In genomic region chr6:44567406-44567805, GRCh38 we compare ENCODE assay signal across 15 cellular contexts.
A peak's percentile ranks its signal among the peaks of the same experiment; 100 is the strongest.
DNase-seq lines count a peak whose midpoint lies in the region; ATAC-seq and TF ChIP-seq lines count a peak whose summit lies in the region.
"Had no signal": no experiment of that assay in that cellular context is flagged by ENCODE, and none has a peak within 500 bp of the region (broad histone marks: within the 10 kb centered on the region; RNA-seq: fewer than 3 reads in every experiment).

No MANE protein-coding gene starts in this region.

- DNase-seq in Ammon's horn (ENCODE audit: low spot score) (peak; percentile 40), OCI-M1 (lab: John Stamatoyannopoulos, UW) (peak; percentile 43), coronary artery (ENCODE audit: low spot score) (peak; percentile 68), medulla oblongata (ENCODE audit: extremely low spot score) (peak; percentile 31)
- no peak for DNase-seq in activated T-cell treated with anti-CD3 and anti-CD28 coated beads, Interleukin-2, amount 50 U/mL, for 1 hour
- no peak for DNase-seq in activated CD4-positive, alpha-beta T cell treated with anti-CD3 and anti-CD28 coated beads, Interleukin-2, amount 50 U/mL, for 48 hours
- DNase-seq: COR-L47, NCI-H1092, NCI-H146, NCI-H2081, NCI-H510A, NCI-H82, SHP77 had no signal

- H3K4me3 ChIP-seq in coronary artery, result no peak overlapping the region

- TF ChIP-seq CTCF in coronary artery (IDR thresholded peaks at IDR 0.05), result no peak

- no peak overlapping the region for H3K27ac ChIP-seq in coronary artery

- no peak for ATAC-seq in GM18520 (IDR thresholded peaks at IDR 0.05; ENCODE audit: unreplicated experiment)
- no peak for ATAC-seq in GM19328 (IDR thresholded peaks at IDR 0.05; ENCODE audit: unreplicated experiment)

Comparison
In these comparisons a context has a peak if more than half of its experiments do, and no peak if none do; other contexts are left out.
1. DNase-seq: peak in Ammon's horn (single experiment), OCI-M1 (single experiment), coronary artery (single experiment) and medulla oblongata (single experiment); none in activated T-cell treated with anti-CD3 and anti-CD28 coated beads, Interleukin-2, amount 50 U/mL, for 1 hour (single experiment) and activated CD4-positive, alpha-beta T cell treated with anti-CD3 and anti-CD28 coated beads, Interleukin-2, amount 50 U/mL, for 48 hours (0 of 2).